Comparison of ENCODE assay signal across 18 cellular contexts in genomic region chr10:23742807-23743206, GRCh38.
DNase-seq lines count a peak whose midpoint lies in the region; ATAC-seq and TF ChIP-seq lines count a peak whose summit lies in the region.
"Had no signal": no experiment of that assay in that cellular context is flagged by ENCODE, and none has a peak within 500 bp of the region (broad histone marks: within the 10 kb centered on the region; RNA-seq: fewer than 3 reads in every experiment).

No MANE protein-coding gene starts in this region.

- TF ChIP-seq CTCF in left lung (IDR thresholded peaks at IDR 0.05), result no peak
- TF ChIP-seq CTCF in esophagus muscularis mucosa (IDR thresholded peaks at IDR 0.05), result no peak
- no peak for TF ChIP-seq CTCF in PC-9 (conservative IDR thresholded peaks at IDR 0.05)

- H3K9me2 ChIP-seq in PC-9 (ENCODE audit: insufficient read depth), result no peaks in the 10 kb centered on the region

- BruUV-seq in PC-9 (replicated peaks; lab: Mats Ljungman, UMichigan), result no TSS peak

- no peaks in the 10 kb centered on the region for H3K9me3 ChIP-seq in left lung
- H3K9me3 ChIP-seq in esophagus muscularis mucosa, result no peaks in the 10 kb centered on the region
- no peaks in the 10 kb centered on the region for H3K9me3 ChIP-seq in PC-9 (ENCODE audit: insufficient read depth, low read depth)
- H3K9me3 ChIP-seq: heart left ventricle, suprapubic skin had no signal

- H3K4me3 ChIP-seq in left lung (no peak overlapping the region), esophagus muscularis mucosa (no peak overlapping the region), PC-9 (no peak overlapping the region)
- H3K4me3 ChIP-seq: GM23338, heart left ventricle, SK-N-MC, suprapubic skin had no signal

- H3K4me1 ChIP-seq in left lung, result no peaks in the 10 kb centered on the region
- no peaks in the 10 kb centered on the region for H3K4me1 ChIP-seq in esophagus muscularis mucosa
- H3K4me1 ChIP-seq in PC-9 (replicated peaks; ENCODE audit: insufficient read depth), result no peaks in the 10 kb centered on the region
- H3K4me1 ChIP-seq: heart left ventricle, suprapubic skin had no signal

- no peaks in the 10 kb centered on the region for H3K36me3 ChIP-seq in left lung
- H3K36me3 ChIP-seq in esophagus muscularis mucosa, result no peaks in the 10 kb centered on the region
- no peaks in the 10 kb centered on the region for H3K36me3 ChIP-seq in PC-9 (ENCODE audit: low read depth)
- H3K36me3 ChIP-seq: heart left ventricle, suprapubic skin had no signal

- intact Hi-C loops in left lung (cut with DNase I) (no loop called here), esophagus muscularis mucosa (cut with DNase I) (no loop called here), PC-9 (cut with micrococcal nuclease; ENCODE audit: unreplicated experiment) (no loop called here)

- no peak for TF ChIP-seq EP300 in esophagus muscularis mucosa (IDR thresholded peaks at IDR 0.05)

- 57% methylated on average over 1 of the region's 1 CpG for WGBS in esophagus muscularis mucosa

- peak; percentile 8 for ATAC-seq in GM18520 (IDR thresholded peaks at IDR 0.05; ENCODE audit: unreplicated experiment)
- ATAC-seq in GM21447 (IDR thresholded peaks at IDR 0.05; ENCODE audit: unreplicated experiment), result peak; percentile 37
- ATAC-seq in HG03095 (IDR thresholded peaks at IDR 0.05; ENCODE audit: unreplicated experiment), result peak; percentile 19
- ATAC-seq in left lung, result peak; percentile 30
- ATAC-seq: activated T-cell treated with anti-CD3 and anti-CD28 coated beads, Interleukin-2, amount 50 U/mL, for 4 hours; GM23338; heart left ventricle; sciatic nerve had no signal

- no peak overlapping the region for H2AFZ ChIP-seq in PC-9
- H2AFZ ChIP-seq: GM23338 had no signal

- H3K27me3 ChIP-seq in left lung (no peaks in the 10 kb centered on the region), esophagus muscularis mucosa (no peaks in the 10 kb centered on the region), PC-9 (ENCODE audit: insufficient read depth, low read depth) (no peaks in the 10 kb centered on the region)
- H3K27me3 ChIP-seq: suprapubic skin had no signal

- H3K4me2 ChIP-seq in PC-9, result no peak overlapping the region
- H3K4me2 ChIP-seq: GM23338, KMS-11 had no signal

- no peaks in the 10 kb centered on the region for H3F3A ChIP-seq in PC-9 (ENCODE audit: insufficient read depth, low read depth)

- H3K27ac ChIP-seq in left lung (no peak overlapping the region), esophagus muscularis mucosa (replicated peaks in 1 of 4) (no peak overlapping the region), PC-9 (no peak overlapping the region)
- H3K27ac ChIP-seq: heart left ventricle, KMS-11, SK-N-MC, suprapubic skin had no signal

- CTCF ChIA-PET in PC-9 (lab: Charles Lee), result no interaction called here

- H3K79me2 ChIP-seq in PC-9 (ENCODE audit: low read depth), result no peaks in the 10 kb centered on the region

- POLR2A ChIA-PET in PC-9 (lab: Charles Lee; ENCODE audit: unreplicated experiment), result no interaction called here

- no peak for DNase-seq in left lung
- no peak for DNase-seq in NCI-H1092 (lab: John Stamatoyannopoulos, UW)
- DNase-seq in esophagus muscularis mucosa (ENCODE audit: extremely low spot score), result no peak
- DNase-seq in PC-9, result no peak
- no peak for DNase-seq in NCI-H69 (lab: John Stamatoyannopoulos, UW)
- DNase-seq: activated CD4-positive, alpha-beta T cell treated with anti-CD3 and anti-CD28 coated beads, Interleukin-2, amount 50 U/mL, for 4 hours; activated T-cell treated with anti-CD3 and anti-CD28 coated beads, Interleukin-2, amount 50 U/mL, for 4 hours; heart left ventricle; NCI-H1436; stimulated activated CD4-positive, alpha-beta T cell treated with anti-CD3 and anti-CD28 coated beads, Interleukin-2, amount 100 ng/mL, for 24 hours had no signal

- no peak for TF ChIP-seq POLR2A in esophagus muscularis mucosa (IDR thresholded peaks at IDR 0.05; ENCODE audit: low read depth)

- H4K20me1 ChIP-seq in PC-9 (ENCODE audit: insufficient read depth), result no peaks in the 10 kb centered on the region
